In the genomic region with DNA sequence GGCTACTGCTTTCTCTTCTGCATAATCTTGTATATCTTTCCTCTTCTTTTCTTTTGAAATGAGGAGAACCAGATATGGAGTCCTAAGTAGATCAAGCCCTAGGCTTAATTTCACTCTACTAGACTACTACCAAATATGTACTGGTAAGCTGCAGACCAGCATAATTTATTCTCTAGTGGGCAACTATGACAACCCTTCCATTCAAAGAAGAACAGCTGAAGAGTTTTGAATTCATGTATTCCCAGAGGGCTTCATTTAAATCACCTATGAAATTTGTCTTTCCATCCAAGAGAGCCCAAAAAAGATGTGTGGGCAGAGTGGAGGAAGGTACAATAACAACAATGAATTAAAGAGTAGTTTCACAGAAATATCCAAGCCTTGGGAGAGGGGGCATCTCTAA, we compare ENCODE assay signal across 23 cellular contexts.
"Had no signal": no experiment of that assay in that cellular context is flagged by ENCODE, and none has a peak within 500 bp of the region (broad histone marks: within the 10 kb centered on the region; RNA-seq: fewer than 3 reads in every experiment).

No MANE protein-coding gene starts in this region.

- H3K27ac ChIP-seq: KMS-11, SJCRH30 had no signal

- ATAC-seq: HepG2, K562, Panc1, PC-3, Right ventricle myocardium inferior, SK-N-SH treated with all-trans-retinoic acid at 6 μM for 48 hours had no signal

- H3K4me3 ChIP-seq: K562, MG63, SJCRH30 had no signal

- H3K9ac ChIP-seq: KMS-11 had no signal

- H3K27me3 ChIP-seq: MG63, SJCRH30 had no signal

- FAIRE-seq: HepG2, K562 had no signal

- DNase-seq: MG63, NCI-H1092, NCI-H1105 treated with DMSO at 0.1 percent for 48 hours, NCI-H1417 treated with DMSO at 0.1 percent for 48 hours, NCI-H146, NCI-H1694 treated with DMSO at 0.1 percent for 48 hours, NCI-H1930, NCI-H2081, NCI-H2227 treated with DMSO at 0.1 percent for 48 hours, NCI-H446, NCI-H510A, NCI-H524 treated with DMSO at 0.1 percent for 48 hours, NCI-H69, NCI-H774, PC-3, SHP77 treated with DMSO at 0.1 percent for 48 hours had no signal

- H3K9me3 ChIP-seq: MG63, SJCRH30 had no signal

- H3K4me2 ChIP-seq: KMS-11 had no signal
